24 cellular contexts compared by ENCODE assay signal in the genomic region with DNA sequence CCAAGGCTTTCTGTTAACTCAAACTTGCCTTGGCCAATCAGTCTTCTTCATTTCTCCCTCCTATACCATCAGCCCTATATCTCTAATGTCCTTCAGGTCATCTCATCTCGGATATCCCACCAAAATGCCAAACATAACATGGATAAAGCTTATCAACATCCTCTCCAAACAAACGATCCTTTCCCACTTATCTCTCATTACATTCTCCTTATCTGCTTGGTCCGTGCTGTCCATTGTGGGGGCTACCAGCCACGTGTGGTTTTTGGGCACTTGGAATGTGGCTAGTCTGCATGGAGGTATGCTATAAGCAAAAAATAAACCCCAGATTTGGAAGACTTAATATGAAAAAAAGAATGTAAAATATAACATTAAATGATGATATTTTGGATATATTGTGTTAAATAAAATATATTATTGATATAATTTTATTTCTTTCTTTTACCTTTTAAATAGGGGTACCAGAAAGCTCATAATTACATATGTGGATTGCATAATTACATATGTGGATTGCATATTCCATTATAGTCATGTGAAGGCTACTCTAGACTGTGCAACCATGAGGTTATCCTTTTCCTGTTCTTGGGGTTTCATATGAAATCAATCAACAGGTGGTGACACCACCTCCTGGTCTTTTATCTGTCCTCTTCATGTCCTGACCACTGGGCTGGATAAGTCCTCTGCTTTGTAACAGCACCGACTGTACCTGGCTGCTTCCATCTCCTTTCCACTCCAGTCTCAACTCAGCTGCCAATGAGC.
DNase-seq lines count a peak whose midpoint lies in the region; ATAC-seq and TF ChIP-seq lines count a peak whose summit lies in the region.
"Had no signal": no experiment of that assay in that cellular context is flagged by ENCODE, and none has a peak within 500 bp of the region (broad histone marks: within the 10 kb centered on the region; RNA-seq: fewer than 3 reads in every experiment).

No MANE protein-coding gene starts in this region.

- peak overlapping the region; percentile 39 for H3K4me2 ChIP-seq in SU-DHL-6 (ENCODE audit: low read depth, low read length, poor library complexity, severe bottlenecking)
- H3K4me2 ChIP-seq: KMS-11 had no signal

- H3K4me1 Mint-ChIP-seq in activated naive CD8-positive, alpha-beta T cell treated with anti-CD3 and anti-CD28 coated beads, Interleukin-2, amount 10 ng/mL, durations not matched to agents 7 days and 5 days, result peaks cover 15% of the 10 kb centered on the region
- peaks cover 7% of the 10 kb centered on the region for H3K4me1 Mint-ChIP-seq in activated naive CD8-positive, alpha-beta T cell treated with anti-CD3 and anti-CD28 coated beads, Interleukin-2, amount 50 U/mL, for 24 hours
- peaks cover 38 to 41% of the 10 kb centered on the region in 2 donors for H3K4me1 Mint-ChIP-seq in stimulated activated naive B cell treated with anti-CD40 and anti-IgM and Interleukin-4, amounts not matched to agents 10 μg/mL and 1 μg/mL and 100 μg/mL, for 72 hours
- H3K4me1 Mint-ChIP-seq: brain had no signal

- no peaks in the 10 kb centered on the region for H3K79me2 ChIP-seq in SU-DHL-6 (ENCODE audit: insufficient read depth, low read length)

- H3K9me2 ChIP-seq in SU-DHL-6 (replicated peaks; ENCODE audit: insufficient read depth, low read length), result no peaks in the 10 kb centered on the region

- H3K4me3 Mint-ChIP-seq in activated naive CD8-positive, alpha-beta T cell treated with anti-CD3 and anti-CD28 coated beads, Interleukin-2, amount 10 ng/mL, durations not matched to agents 7 days and 5 days, result peak overlapping the region; percentile 45
- H3K4me3 Mint-ChIP-seq in activated naive CD8-positive, alpha-beta T cell treated with anti-CD3 and anti-CD28 coated beads, Interleukin-2, amount 50 U/mL, for 24 hours, result no peak overlapping the region
- H3K4me3 Mint-ChIP-seq in stimulated activated naive B cell treated with anti-CD40 and anti-IgM and Interleukin-4, amounts not matched to agents 10 μg/mL and 1 μg/mL and 100 μg/mL, for 72 hours, result peak overlapping the region in 1 of 2 donors; percentile 29
- H3K4me3 Mint-ChIP-seq: activated CD4-positive, alpha-beta T cell treated with anti-CD3 and anti-CD28 coated beads, Interleukin-2, amount 10 ng/mL, durations not matched to agents 24 days and 14 days; brain; effector memory CD8-positive, alpha-beta T cell; HFFc6; natural killer cell had no signal

- intact Hi-C loops in left cardiac atrium (cut with DNase I), result no loop called here

- peak overlapping the region; percentile 75 for H3K27ac ChIP-seq in SU-DHL-6 (ENCODE audit: low read depth, low read length)
- H3K27ac ChIP-seq: esophagus squamous epithelium, KMS-11, sigmoid colon had no signal

- peaks cover 3% of the 10 kb centered on the region for H3K36me3 Mint-ChIP-seq in activated naive CD8-positive, alpha-beta T cell treated with anti-CD3 and anti-CD28 coated beads, Interleukin-2, amount 10 ng/mL, durations not matched to agents 7 days and 5 days
- no peaks in the 10 kb centered on the region for H3K36me3 Mint-ChIP-seq in activated naive CD8-positive, alpha-beta T cell treated with anti-CD3 and anti-CD28 coated beads, Interleukin-2, amount 50 U/mL, for 24 hours (ENCODE audit: low read depth)
- H3K36me3 Mint-ChIP-seq in stimulated activated naive B cell treated with anti-CD40 and anti-IgM and Interleukin-4, amounts not matched to agents 10 μg/mL and 1 μg/mL and 100 μg/mL, for 72 hours, result peaks cover 40 to 68% of the 10 kb centered on the region in 2 donors
- H3K36me3 Mint-ChIP-seq: brain, natural killer cell had no signal

- H3K4me3 ChIP-seq in SU-DHL-6 (ENCODE audit: insufficient read depth, low read length, poor library complexity, severe bottlenecking), result peak overlapping the region; percentile 13
- H3K4me3 ChIP-seq: esophagus squamous epithelium, sigmoid colon had no signal

- ATAC-seq in activated naive CD8-positive, alpha-beta T cell treated with anti-CD3 and anti-CD28 coated beads, Interleukin-2, amount 10 ng/mL, durations not matched to agents 7 days and 5 days (ENCODE audit: low read depth), result no peak
- ATAC-seq in activated naive CD8-positive, alpha-beta T cell treated with anti-CD3 and anti-CD28 coated beads, Interleukin-2, amount 50 U/mL, for 24 hours, result no peak
- peak; percentile 41 for ATAC-seq in HG02943 (IDR thresholded peaks at IDR 0.05; ENCODE audit: low read depth, unreplicated experiment)
- no peak for ATAC-seq in stimulated activated naive B cell treated with anti-CD40 and anti-IgM and Interleukin-4, amounts not matched to agents 10 μg/mL and 1 μg/mL and 100 μg/mL, for 72 hours (replicated peaks)
- no peak for ATAC-seq in HG02623 (IDR thresholded peaks at IDR 0.05; ENCODE audit: unreplicated experiment)
- ATAC-seq in left cardiac atrium, result no peak
- ATAC-seq: effector memory CD8-positive, alpha-beta T cell; left colon; natural killer cell had no signal

- peak overlapping the region; percentile 18; the same call in 1 of the 2 replicates for H3K9ac ChIP-seq in SU-DHL-6 (ENCODE audit: low read length)
- H3K9ac ChIP-seq: KMS-11 had no signal

- no peaks in the 10 kb centered on the region for H3F3A ChIP-seq in SU-DHL-6 (ENCODE audit: insufficient read depth)

- no peaks in the 10 kb centered on the region for H4K20me1 ChIP-seq in SU-DHL-6 (ENCODE audit: low read depth, low read length)

- peak overlapping the region; percentile 49 for H3K27ac Mint-ChIP-seq in activated naive CD8-positive, alpha-beta T cell treated with anti-CD3 and anti-CD28 coated beads, Interleukin-2, amount 10 ng/mL, durations not matched to agents 7 days and 5 days
- H3K27ac Mint-ChIP-seq in activated naive CD8-positive, alpha-beta T cell treated with anti-CD3 and anti-CD28 coated beads, Interleukin-2, amount 50 U/mL, for 24 hours, result no peak overlapping the region
- peak overlapping the region; percentile 59 for H3K27ac Mint-ChIP-seq in stimulated activated naive B cell treated with anti-CD40 and anti-IgM and Interleukin-4, amounts not matched to agents 10 μg/mL and 1 μg/mL and 100 μg/mL, for 72 hours
- H3K27ac Mint-ChIP-seq: activated CD4-positive, alpha-beta T cell treated with anti-CD3 and anti-CD28 coated beads, Interleukin-2, amount 10 ng/mL, durations not matched to agents 24 days and 14 days; brain; HFFc6; natural killer cell had no signal

- H3K27me3 ChIP-seq in SU-DHL-6 (ENCODE audit: low read length), result no peaks in the 10 kb centered on the region
- H3K27me3 ChIP-seq: sigmoid colon had no signal

- peaks cover 3% of the 10 kb centered on the region for H3K9me3 Mint-ChIP-seq in activated naive CD8-positive, alpha-beta T cell treated with anti-CD3 and anti-CD28 coated beads, Interleukin-2, amount 10 ng/mL, durations not matched to agents 7 days and 5 days
- H3K9me3 Mint-ChIP-seq in activated naive CD8-positive, alpha-beta T cell treated with anti-CD3 and anti-CD28 coated beads, Interleukin-2, amount 50 U/mL, for 24 hours, result peaks cover 7% of the 10 kb centered on the region
- peaks cover 0 to 4% of the 10 kb centered on the region in 2 donors for H3K9me3 Mint-ChIP-seq in stimulated activated naive B cell treated with anti-CD40 and anti-IgM and Interleukin-4, amounts not matched to agents 10 μg/mL and 1 μg/mL and 100 μg/mL, for 72 hours
- H3K9me3 Mint-ChIP-seq: effector memory CD8-positive, alpha-beta T cell; HFFc6 had no signal

- peak overlapping the region; percentile 2 for H2AFZ ChIP-seq in SU-DHL-6 (ENCODE audit: low read depth, low read length, severe bottlenecking)

- H3K9me3 ChIP-seq in SU-DHL-6 (ENCODE audit: insufficient read depth, low read length), result 0 out of 2 replicates have a peak, but pooled peaks cover 7% of the 10 kb centered on the region
- H3K9me3 ChIP-seq: esophagus squamous epithelium, sigmoid colon had no signal

- DNase-seq in activated naive CD8-positive, alpha-beta T cell treated with anti-CD3 and anti-CD28 coated beads, Interleukin-2, amount 10 ng/mL, durations not matched to agents 7 days and 5 days, result no peak
- DNase-seq in activated naive CD8-positive, alpha-beta T cell treated with anti-CD3 and anti-CD28 coated beads, Interleukin-2, amount 50 U/mL, for 24 hours, result no peak
- DNase-seq in stimulated activated naive B cell treated with anti-CD40 and anti-IgM and Interleukin-4, amounts not matched to agents 10 μg/mL and 1 μg/mL and 100 μg/mL, for 72 hours, result no peak
- DNase-seq in NCI-H2029 (lab: John Stamatoyannopoulos, UW) (no peak), left cardiac atrium (no peak)
- DNase-seq: activated CD4-positive, alpha-beta T cell treated with anti-CD3 and anti-CD28 coated beads, Interleukin-2, amount 10 ng/mL, durations not matched to agents 24 days and 14 days; activated CD8-positive, alpha-beta memory T cell treated with anti-CD3 and anti-CD28 coated beads, Interleukin-2, amount 50 U/mL, for 48 hours; C1 segment of cervical spinal cord; effector memory CD8-positive, alpha-beta T cell; esophagus squamous epithelium; HFFc6; left colon; natural killer cell; NCI-H1105; NCI-H524 treated with DMSO at 0.1 percent for 48 hours; posterior cingulate gyrus; sigmoid colon; stimulated activated naive CD4-positive, alpha-beta T cell; SW 1271 had no signal

- POLR2A ChIA-PET in activated naive CD8-positive, alpha-beta T cell treated with anti-CD3 and anti-CD28 coated beads, Interleukin-2, amount 10 ng/mL, durations not matched to agents 7 days and 5 days (lab: Charles Lee), result no interaction called here

- no peak for TF ChIP-seq CTCF in SU-DHL-6 (IDR thresholded peaks at IDR 0.05; ENCODE audit: insufficient read depth, low read length, poor library complexity, severe bottlenecking)

- peaks cover 8% of the 10 kb centered on the region for H3K36me3 ChIP-seq in SU-DHL-6 (ENCODE audit: low read length)
- H3K36me3 ChIP-seq: esophagus squamous epithelium, sigmoid colon had no signal

- H3K27me3 Mint-ChIP-seq in activated naive CD8-positive, alpha-beta T cell treated with anti-CD3 and anti-CD28 coated beads, Interleukin-2, amount 10 ng/mL, durations not matched to agents 7 days and 5 days, result peaks cover 2% of the 10 kb centered on the region
- no peaks in the 10 kb centered on the region for H3K27me3 Mint-ChIP-seq in activated naive CD8-positive, alpha-beta T cell treated with anti-CD3 and anti-CD28 coated beads, Interleukin-2, amount 50 U/mL, for 24 hours
- no peaks in the 10 kb centered on the region for H3K27me3 Mint-ChIP-seq in stimulated activated naive B cell treated with anti-CD40 and anti-IgM and Interleukin-4, amounts not matched to agents 10 μg/mL and 1 μg/mL and 100 μg/mL, for 72 hours
- H3K27me3 Mint-ChIP-seq: activated CD4-positive, alpha-beta T cell treated with anti-CD3 and anti-CD28 coated beads, Interleukin-2, amount 10 ng/mL, durations not matched to agents 24 days and 14 days had no signal
